In genomic region chr3:138112362-138112761, GRCh38 we compare ENCODE assay signal across 19 cellular contexts. TPM values are rescaled to one million over a fixed set of nuclear protein-coding genes. Genes with fewer than 3 reads are reported as not detected.
"Had no signal": no experiment of that assay in that cellular context is flagged by ENCODE, and none has a peak within 500 bp of the region (broad histone marks: within the 10 kb centered on the region; RNA-seq: fewer than 3 reads in every experiment).

No MANE protein-coding gene starts in this region.

- H3K4me3 ChIP-seq: mucosa of descending colon, prostate gland, tibial artery, uterus had no signal

- H3K36me3 ChIP-seq: prostate gland, uterus had no signal

- H3K27ac Mint-ChIP-seq: activated CD4-positive, alpha-beta memory T cell treated with anti-CD3 and anti-CD28 coated beads, Interleukin-2, amount 10 ng/mL, durations not matched to agents 7 days and 5 days; activated CD4-positive, alpha-beta T cell treated with anti-CD3 and anti-CD28 coated beads for 36 hours; activated naive CD8-positive, alpha-beta T cell treated with anti-CD3 and anti-CD28 coated beads for 36 hours; activated T-cell treated with anti-CD3 and anti-CD28 coated beads, Interleukin-2, amount 50 U/mL, for 72 hours; naive thymus-derived CD8-positive, alpha-beta T cell; T-cell had no signal

- ATAC-seq: activated CD4-positive, alpha-beta T cell treated with anti-CD3 and anti-CD28 coated beads for 36 hours; activated T-cell treated with anti-CD3 and anti-CD28 coated beads, Interleukin-2, amount 50 U/mL, for 72 hours; mucosa of descending colon; naive thymus-derived CD8-positive, alpha-beta T cell; sciatic nerve; T-cell had no signal

- H3K4me3 Mint-ChIP-seq: activated CD4-positive, alpha-beta memory T cell treated with anti-CD3 and anti-CD28 coated beads, Interleukin-2, amount 10 ng/mL, durations not matched to agents 7 days and 5 days; activated CD4-positive, alpha-beta T cell treated with anti-CD3 and anti-CD28 coated beads for 36 hours; activated naive CD8-positive, alpha-beta T cell treated with anti-CD3 and anti-CD28 coated beads for 36 hours; activated T-cell treated with anti-CD3 and anti-CD28 coated beads, Interleukin-2, amount 50 U/mL, for 72 hours; T-cell had no signal

- H3K27ac ChIP-seq: prostate gland, tibial artery, uterus had no signal

- H3K9me3 Mint-ChIP-seq: activated CD4-positive, alpha-beta memory T cell treated with anti-CD3 and anti-CD28 coated beads, Interleukin-2, amount 10 ng/mL, durations not matched to agents 7 days and 5 days; activated naive CD8-positive, alpha-beta T cell treated with anti-CD3 and anti-CD28 coated beads for 36 hours; activated T-cell treated with anti-CD3 and anti-CD28 coated beads, Interleukin-2, amount 50 U/mL, for 72 hours; T-cell had no signal

- H3K4me1 ChIP-seq: prostate gland had no signal

- H3K27me3 ChIP-seq: tibial artery, uterus had no signal

- H3K36me3 Mint-ChIP-seq: activated naive CD8-positive, alpha-beta T cell treated with anti-CD3 and anti-CD28 coated beads for 36 hours; naive thymus-derived CD8-positive, alpha-beta T cell; T-cell had no signal

- DNase-seq: activated CD4-positive, alpha-beta memory T cell treated with anti-CD3 and anti-CD28 coated beads, Interleukin-2, amount 10 ng/mL, durations not matched to agents 7 days and 5 days; activated CD4-positive, alpha-beta T cell treated with anti-CD3 and anti-CD28 coated beads for 36 hours; activated CD8-positive, alpha-beta memory T cell treated with anti-CD3 and anti-CD28 coated beads, Interleukin-2, amount 50 U/mL, for 4 hours; activated gamma-delta T cell treated with Interleukin-2 at 50 U/mL for 16 hours; activated naive CD8-positive, alpha-beta T cell treated with anti-CD3 and anti-CD28 coated beads for 36 hours; activated T-cell treated with anti-CD3 and anti-CD28 coated beads, Interleukin-2, amount 50 U/mL, for 72 hours; anterior cingulate cortex; mucosa of descending colon; naive thymus-derived CD8-positive, alpha-beta T cell; nucleus accumbens; stimulated activated CD4-positive, alpha-beta T cell treated with anti-CD3 and anti-CD28 coated beads, Interleukin-4, amount 100 ng/mL, for 24 hours; T-cell; T1000; tibial artery; uterus had no signal

- H3K9me3 ChIP-seq: mucosa of descending colon, prostate gland, tibial artery, uterus had no signal

RNA-seq across cellular contexts. Expression of gene DZIP1L, which starts 3.0 kb away (rescaled TPM):
- total RNA-seq: activated CD4-positive, alpha-beta T cell treated with anti-CD3 and anti-CD28 coated beads for 36 hours; naive thymus-derived CD8-positive, alpha-beta T cell; T-cell had no signal

RNA-seq across cellular contexts. Expression of gene A4GNT, which starts 19.8 kb away (rescaled TPM):
- total RNA-seq: activated CD4-positive, alpha-beta memory T cell treated with anti-CD3 and anti-CD28 coated beads, Interleukin-2, amount 10 ng/mL, durations not matched to agents 7 days and 5 days; activated CD4-positive, alpha-beta T cell treated with anti-CD3 and anti-CD28 coated beads for 36 hours; activated naive CD8-positive, alpha-beta T cell treated with anti-CD3 and anti-CD28 coated beads for 36 hours; activated T-cell treated with anti-CD3 and anti-CD28 coated beads, Interleukin-2, amount 50 U/mL, for 72 hours; glomerular endothelial cell; lung microvascular endothelial cell; mucosa of descending colon; naive thymus-derived CD8-positive, alpha-beta T cell; prostate gland; sciatic nerve; T-cell; uterus had no signal
